1 cellular context compared by ENCODE assay signal in the genomic region with DNA sequence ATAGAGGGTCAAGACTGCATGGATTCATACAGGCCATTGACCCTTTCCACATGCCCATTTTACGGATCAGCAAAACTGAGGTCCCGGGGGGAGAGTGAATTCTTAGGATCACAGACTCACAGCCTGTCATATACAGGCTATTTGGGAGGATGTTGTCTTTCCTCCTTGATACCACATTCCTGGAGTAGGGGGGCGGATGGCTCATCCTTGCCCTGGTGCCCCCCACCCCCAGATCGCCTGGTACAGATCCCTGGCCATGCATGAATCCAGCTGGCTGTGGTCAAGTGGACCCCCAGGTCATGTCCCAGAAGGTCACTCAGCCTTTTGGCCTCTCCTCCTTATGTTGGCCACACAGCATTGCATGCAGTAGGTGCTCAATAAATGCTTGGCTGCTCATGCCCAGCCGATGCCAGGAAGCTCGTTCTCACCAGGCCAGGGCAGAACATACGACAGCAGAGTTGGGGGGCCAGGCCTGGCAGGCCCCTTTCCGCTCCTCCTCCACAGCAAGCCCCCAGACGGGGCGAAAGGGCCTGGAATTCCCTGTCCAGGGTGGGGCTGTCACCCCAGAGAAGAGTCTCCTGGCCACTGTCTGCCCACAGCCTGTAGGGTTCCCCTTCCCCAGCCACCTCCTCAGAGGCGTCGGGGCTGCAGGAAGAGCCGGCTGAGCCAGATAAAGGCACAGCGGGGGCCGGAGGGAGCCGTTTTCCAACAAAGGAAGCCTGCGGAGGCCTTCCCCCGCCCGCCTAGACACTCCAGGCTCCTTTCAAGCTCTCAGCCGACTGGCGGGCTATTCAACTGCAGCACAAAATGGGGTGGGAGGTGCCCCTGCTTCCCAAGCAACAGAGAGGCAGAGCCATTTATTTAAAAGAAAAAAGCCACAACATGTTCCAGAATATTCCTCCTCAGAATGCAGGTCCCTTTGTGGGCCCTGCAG.
TF ChIP-seq lines count a peak whose summit lies in the region.

No MANE protein-coding gene starts in this region.

TF ChIP-seq in K562, 482 proteins besides CTCF, POLR2A, EP300 and RAD21 (continued from another document and continues in another):
- TF ChIP-seq, protein P1, sequence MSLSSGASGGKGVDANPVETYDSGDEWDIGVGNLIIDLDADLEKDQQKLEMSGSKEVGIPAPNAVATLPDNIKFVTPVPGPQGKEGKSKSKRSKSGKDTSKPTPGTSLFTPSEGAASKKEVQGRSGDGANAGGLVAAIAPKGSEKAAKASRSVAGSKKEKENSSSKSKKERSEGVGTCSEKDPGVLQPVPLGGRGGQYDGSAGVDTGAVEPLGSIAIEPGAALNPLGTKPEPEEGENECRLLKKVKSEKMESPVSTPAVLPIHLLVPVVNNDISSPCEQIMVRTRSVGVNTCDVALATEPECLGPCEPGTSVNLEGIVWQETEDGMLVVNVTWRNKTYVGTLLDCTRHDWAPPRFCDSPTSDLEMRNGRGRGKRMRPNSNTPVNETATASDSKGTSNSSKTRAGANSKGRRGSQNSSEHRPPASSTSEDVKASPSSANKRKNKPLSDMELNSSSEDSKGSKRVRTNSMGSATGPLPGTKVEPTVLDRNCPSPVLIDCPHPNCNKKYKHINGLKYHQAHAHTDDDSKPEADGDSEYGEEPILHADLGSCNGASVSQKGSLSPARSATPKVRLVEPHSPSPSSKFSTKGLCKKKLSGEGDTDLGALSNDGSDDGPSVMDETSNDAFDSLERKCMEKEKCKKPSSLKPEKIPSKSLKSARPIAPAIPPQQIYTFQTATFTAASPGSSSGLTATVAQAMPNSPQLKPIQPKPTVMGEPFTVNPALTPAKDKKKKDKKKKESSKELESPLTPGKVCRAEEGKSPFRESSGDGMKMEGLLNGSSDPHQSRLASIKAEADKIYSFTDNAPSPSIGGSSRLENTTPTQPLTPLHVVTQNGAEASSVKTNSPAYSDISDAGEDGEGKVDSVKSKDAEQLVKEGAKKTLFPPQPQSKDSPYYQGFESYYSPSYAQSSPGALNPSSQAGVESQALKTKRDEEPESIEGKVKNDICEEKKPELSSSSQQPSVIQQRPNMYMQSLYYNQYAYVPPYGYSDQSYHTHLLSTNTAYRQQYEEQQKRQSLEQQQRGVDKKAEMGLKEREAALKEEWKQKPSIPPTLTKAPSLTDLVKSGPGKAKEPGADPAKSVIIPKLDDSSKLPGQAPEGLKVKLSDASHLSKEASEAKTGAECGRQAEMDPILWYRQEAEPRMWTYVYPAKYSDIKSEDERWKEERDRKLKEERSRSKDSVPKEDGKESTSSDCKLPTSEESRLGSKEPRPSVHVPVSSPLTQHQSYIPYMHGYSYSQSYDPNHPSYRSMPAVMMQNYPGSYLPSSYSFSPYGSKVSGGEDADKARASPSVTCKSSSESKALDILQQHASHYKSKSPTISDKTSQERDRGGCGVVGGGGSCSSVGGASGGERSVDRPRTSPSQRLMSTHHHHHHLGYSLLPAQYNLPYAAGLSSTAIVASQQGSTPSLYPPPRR (CRISPR knock-in tag; IDR thresholded peaks at IDR 0.05; ENCODE audit: borderline replicate concordance), result no peak
- TF ChIP-seq SRSF9 (IDR thresholded peaks at IDR 0.05; ENCODE audit: borderline replicate concordance, low read depth, low read length), result no peak
- TF ChIP-seq, protein P2, sequence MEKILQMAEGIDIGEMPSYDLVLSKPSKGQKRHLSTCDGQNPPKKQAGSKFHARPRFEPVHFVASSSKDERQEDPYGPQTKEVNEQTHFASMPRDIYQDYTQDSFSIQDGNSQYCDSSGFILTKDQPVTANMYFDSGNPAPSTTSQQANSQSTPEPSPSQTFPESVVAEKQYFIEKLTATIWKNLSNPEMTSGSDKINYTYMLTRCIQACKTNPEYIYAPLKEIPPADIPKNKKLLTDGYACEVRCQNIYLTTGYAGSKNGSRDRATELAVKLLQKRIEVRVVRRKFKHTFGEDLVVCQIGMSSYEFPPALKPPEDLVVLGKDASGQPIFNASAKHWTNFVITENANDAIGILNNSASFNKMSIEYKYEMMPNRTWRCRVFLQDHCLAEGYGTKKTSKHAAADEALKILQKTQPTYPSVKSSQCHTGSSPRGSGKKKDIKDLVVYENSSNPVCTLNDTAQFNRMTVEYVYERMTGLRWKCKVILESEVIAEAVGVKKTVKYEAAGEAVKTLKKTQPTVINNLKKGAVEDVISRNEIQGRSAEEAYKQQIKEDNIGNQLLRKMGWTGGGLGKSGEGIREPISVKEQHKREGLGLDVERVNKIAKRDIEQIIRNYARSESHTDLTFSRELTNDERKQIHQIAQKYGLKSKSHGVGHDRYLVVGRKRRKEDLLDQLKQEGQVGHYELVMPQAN (IDR thresholded peaks at IDR 0.05; ENCODE audit: borderline replicate concordance), result 0 out of 2 replicates have a peak, but pooled peaks have one; percentile 40
- TF ChIP-seq, protein P3, sequence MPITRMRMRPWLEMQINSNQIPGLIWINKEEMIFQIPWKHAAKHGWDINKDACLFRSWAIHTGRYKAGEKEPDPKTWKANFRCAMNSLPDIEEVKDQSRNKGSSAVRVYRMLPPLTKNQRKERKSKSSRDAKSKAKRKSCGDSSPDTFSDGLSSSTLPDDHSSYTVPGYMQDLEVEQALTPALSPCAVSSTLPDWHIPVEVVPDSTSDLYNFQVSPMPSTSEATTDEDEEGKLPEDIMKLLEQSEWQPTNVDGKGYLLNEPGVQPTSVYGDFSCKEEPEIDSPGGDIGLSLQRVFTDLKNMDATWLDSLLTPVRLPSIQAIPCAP (CRISPR knock-in tag; IDR thresholded peaks at IDR 0.05; ENCODE audit: borderline replicate concordance), result no peak
- TF ChIP-seq, protein P4, sequence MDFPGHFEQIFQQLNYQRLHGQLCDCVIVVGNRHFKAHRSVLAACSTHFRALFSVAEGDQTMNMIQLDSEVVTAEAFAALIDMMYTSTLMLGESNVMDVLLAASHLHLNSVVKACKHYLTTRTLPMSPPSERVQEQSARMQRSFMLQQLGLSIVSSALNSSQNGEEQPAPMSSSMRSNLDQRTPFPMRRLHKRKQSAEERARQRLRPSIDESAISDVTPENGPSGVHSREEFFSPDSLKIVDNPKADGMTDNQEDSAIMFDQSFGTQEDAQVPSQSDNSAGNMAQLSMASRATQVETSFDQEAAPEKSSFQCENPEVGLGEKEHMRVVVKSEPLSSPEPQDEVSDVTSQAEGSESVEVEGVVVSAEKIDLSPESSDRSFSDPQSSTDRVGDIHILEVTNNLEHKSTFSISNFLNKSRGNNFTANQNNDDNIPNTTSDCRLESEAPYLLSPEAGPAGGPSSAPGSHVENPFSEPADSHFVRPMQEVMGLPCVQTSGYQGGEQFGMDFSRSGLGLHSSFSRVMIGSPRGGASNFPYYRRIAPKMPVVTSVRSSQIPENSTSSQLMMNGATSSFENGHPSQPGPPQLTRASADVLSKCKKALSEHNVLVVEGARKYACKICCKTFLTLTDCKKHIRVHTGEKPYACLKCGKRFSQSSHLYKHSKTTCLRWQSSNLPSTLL (IDR thresholded peaks at IDR 0.05), result no peak
- TF ChIP-seq MEF2A (IDR thresholded peaks at IDR 0.05; ENCODE audit: control insufficient read depth, low read depth, low read length), result 0 out of 2 replicates have a peak, but pooled peaks have one; percentile 34
- no peak; the same call in 1 of the 2 replicates for TF ChIP-seq KLF6 (CRISPR knock-in tag; IDR thresholded peaks at IDR 0.05; ENCODE audit: borderline replicate concordance)
- TF ChIP-seq, protein P5, sequence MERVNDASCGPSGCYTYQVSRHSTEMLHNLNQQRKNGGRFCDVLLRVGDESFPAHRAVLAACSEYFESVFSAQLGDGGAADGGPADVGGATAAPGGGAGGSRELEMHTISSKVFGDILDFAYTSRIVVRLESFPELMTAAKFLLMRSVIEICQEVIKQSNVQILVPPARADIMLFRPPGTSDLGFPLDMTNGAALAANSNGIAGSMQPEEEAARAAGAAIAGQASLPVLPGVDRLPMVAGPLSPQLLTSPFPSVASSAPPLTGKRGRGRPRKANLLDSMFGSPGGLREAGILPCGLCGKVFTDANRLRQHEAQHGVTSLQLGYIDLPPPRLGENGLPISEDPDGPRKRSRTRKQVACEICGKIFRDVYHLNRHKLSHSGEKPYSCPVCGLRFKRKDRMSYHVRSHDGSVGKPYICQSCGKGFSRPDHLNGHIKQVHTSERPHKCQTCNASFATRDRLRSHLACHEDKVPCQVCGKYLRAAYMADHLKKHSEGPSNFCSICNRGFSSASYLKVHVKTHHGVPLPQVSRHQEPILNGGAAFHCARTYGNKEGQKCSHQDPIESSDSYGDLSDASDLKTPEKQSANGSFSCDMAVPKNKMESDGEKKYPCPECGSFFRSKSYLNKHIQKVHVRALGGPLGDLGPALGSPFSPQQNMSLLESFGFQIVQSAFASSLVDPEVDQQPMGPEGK (CRISPR knock-in tag; IDR thresholded peaks at IDR 0.05; ENCODE audit: borderline replicate concordance), result no peak
- TF ChIP-seq ZNF124 (CRISPR knock-in tag; IDR thresholded peaks at IDR 0.05), result no peak
- TF ChIP-seq ZNF668 (CRISPR knock-in tag; IDR thresholded peaks at IDR 0.05), result no peak
- no peak for TF ChIP-seq SP2 (IDR thresholded peaks at IDR 0.05; ENCODE audit: extremely low read depth, low read depth, low read length, poor library complexity, severe bottlenecking)
- peak; percentile 36 for TF ChIP-seq ETS2 (tag; IDR thresholded peaks at IDR 0.05; ENCODE audit: borderline replicate concordance, poor library complexity, severe bottlenecking)
- no peak for TF ChIP-seq ERF (CRISPR knock-in tag; IDR thresholded peaks at IDR 0.05)
- no peak for TF ChIP-seq HNRNPK (IDR thresholded peaks at IDR 0.05; ENCODE audit: low read depth, low read length, poor library complexity, severe bottlenecking)
- no peak for TF ChIP-seq NR2C2 (CRISPR knock-in tag; IDR thresholded peaks at IDR 0.05)
- no peak; the same call in 1 of the 2 replicates for TF ChIP-seq NR2C2 (tag; IDR thresholded peaks at IDR 0.05)
- TF ChIP-seq, protein P6, sequence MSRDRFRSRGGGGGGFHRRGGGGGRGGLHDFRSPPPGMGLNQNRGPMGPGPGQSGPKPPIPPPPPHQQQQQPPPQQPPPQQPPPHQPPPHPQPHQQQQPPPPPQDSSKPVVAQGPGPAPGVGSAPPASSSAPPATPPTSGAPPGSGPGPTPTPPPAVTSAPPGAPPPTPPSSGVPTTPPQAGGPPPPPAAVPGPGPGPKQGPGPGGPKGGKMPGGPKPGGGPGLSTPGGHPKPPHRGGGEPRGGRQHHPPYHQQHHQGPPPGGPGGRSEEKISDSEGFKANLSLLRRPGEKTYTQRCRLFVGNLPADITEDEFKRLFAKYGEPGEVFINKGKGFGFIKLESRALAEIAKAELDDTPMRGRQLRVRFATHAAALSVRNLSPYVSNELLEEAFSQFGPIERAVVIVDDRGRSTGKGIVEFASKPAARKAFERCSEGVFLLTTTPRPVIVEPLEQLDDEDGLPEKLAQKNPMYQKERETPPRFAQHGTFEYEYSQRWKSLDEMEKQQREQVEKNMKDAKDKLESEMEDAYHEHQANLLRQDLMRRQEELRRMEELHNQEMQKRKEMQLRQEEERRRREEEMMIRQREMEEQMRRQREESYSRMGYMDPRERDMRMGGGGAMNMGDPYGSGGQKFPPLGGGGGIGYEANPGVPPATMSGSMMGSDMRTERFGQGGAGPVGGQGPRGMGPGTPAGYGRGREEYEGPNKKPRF (IDR thresholded peaks at IDR 0.05; ENCODE audit: low read depth, low read length), result no peak
- TF ChIP-seq NCOA1 (IDR thresholded peaks at IDR 0.05; ENCODE audit: low read depth), result peak; percentile 49; the same call in 1 of the 2 replicates
- TF ChIP-seq TBP (optimal IDR thresholded peaks at IDR 0.05; ENCODE audit: low read depth, low read length), result peak; percentile 24
- no peak for TF ChIP-seq HNRNPH1 (optimal IDR thresholded peaks at IDR 0.05; ENCODE audit: low read depth, low read length)
- TF ChIP-seq ZNF644 (tag; IDR thresholded peaks at IDR 0.05; ENCODE audit: low read depth), result peak; percentile 59; the same call in 1 of the 2 replicates
- no peak; the same call in 1 of the 2 replicates for TF ChIP-seq NR4A1 (CRISPR knock-in tag; IDR thresholded peaks at IDR 0.05)
- no peak; the same call in none of the 2 replicates for TF ChIP-seq NR4A1 (tag; IDR thresholded peaks at IDR 0.05)
- TF ChIP-seq SMAD1 (IDR thresholded peaks at IDR 0.05; ENCODE audit: low read depth, low read length, partially characterized antibody), result no peak
- no peak for TF ChIP-seq TAF7 (tag; IDR thresholded peaks at IDR 0.05)
- no peak for TF ChIP-seq ZNF174 (CRISPR knock-in tag; IDR thresholded peaks at IDR 0.05)
- TF ChIP-seq, protein P7, sequence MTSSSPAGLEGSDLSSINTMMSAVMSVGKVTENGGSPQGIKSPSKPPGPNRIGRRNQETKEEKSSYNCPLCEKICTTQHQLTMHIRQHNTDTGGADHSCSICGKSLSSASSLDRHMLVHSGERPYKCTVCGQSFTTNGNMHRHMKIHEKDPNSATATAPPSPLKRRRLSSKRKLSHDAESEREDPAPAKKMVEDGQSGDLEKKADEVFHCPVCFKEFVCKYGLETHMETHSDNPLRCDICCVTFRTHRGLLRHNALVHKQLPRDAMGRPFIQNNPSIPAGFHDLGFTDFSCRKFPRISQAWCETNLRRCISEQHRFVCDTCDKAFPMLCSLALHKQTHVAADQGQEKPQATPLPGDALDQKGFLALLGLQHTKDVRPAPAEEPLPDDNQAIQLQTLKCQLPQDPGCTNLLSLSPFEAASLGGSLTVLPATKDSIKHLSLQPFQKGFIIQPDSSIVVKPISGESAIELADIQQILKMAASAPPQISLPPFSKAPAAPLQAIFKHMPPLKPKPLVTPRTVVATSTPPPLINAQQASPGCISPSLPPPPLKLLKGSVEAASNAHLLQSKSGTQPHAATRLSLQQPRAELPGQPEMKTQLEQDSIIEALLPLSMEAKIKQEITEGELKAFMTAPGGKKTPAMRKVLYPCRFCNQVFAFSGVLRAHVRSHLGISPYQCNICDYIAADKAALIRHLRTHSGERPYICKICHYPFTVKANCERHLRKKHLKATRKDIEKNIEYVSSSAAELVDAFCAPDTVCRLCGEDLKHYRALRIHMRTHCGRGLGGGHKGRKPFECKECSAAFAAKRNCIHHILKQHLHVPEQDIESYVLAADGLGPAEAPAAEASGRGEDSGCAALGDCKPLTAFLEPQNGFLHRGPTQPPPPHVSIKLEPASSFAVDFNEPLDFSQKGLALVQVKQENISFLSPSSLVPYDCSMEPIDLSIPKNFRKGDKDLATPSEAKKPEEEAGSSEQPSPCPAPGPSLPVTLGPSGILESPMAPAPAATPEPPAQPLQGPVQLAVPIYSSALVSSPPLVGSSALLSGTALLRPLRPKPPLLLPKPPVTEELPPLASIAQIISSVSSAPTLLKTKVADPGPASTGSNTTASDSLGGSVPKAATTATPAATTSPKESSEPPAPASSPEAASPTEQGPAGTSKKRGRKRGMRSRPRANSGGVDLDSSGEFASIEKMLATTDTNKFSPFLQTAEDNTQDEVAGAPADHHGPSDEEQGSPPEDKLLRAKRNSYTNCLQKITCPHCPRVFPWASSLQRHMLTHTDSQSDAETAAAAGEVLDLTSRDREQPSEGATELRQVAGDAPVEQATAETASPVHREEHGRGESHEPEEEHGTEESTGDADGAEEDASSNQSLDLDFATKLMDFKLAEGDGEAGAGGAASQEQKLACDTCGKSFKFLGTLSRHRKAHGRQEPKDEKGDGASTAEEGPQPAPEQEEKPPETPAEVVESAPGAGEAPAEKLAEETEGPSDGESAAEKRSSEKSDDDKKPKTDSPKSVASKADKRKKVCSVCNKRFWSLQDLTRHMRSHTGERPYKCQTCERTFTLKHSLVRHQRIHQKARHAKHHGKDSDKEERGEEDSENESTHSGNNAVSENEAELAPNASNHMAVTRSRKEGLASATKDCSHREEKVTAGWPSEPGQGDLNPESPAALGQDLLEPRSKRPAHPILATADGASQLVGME (CRISPR knock-in tag; IDR thresholded peaks at IDR 0.05), result no peak
- TF ChIP-seq, protein P8, sequence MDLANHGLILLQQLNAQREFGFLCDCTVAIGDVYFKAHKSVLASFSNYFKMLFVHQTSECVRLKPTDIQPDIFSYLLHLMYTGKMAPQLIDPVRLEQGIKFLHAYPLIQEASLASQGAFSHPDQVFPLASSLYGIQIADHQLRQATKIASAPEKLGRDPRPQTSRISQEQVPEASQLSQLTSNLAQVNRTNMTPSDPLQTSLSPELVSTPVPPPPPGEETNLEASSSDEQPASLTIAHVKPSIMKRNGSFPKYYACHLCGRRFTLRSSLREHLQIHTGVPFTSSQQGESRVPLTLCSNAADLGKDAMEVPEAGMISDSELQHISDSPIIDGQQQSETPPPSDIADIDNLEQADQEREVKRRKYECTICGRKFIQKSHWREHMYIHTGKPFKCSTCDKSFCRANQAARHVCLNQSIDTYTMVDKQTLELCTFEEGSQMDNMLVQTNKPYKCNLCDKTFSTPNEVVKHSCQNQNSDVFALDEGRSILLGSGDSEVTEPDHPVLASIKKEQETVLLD (IDR thresholded peaks at IDR 0.05), result no peak
